15 cellular contexts compared by ENCODE assay signal in the genomic region with DNA sequence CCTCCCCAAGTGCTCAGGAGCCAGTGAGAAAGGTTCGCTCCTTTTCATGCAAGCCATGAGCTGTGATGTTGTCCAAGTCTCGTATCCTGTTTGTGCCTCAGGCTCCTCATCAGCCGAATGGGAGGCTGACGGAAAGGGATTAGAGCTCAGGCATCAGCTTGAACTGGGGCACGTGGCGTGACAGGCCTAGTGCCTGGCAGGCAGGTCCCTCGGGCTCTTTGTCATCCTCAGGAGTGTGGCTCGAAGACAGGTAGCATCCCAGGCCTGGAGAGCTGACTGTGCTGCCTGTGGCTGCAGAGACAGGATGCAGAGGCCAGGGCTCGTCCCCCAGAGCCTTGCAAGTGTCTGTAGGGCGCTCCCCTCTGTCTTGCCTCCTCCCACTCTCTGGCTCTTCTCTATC. TPM values are rescaled to one million over a fixed set of nuclear protein-coding genes. Genes with fewer than 3 reads are reported as not detected.
A peak's percentile ranks its signal among the peaks of the same experiment; 100 is the strongest.
DNase-seq lines count a peak whose midpoint lies in the region; ATAC-seq and TF ChIP-seq lines count a peak whose summit lies in the region.
"Had no signal": no experiment of that assay in that cellular context is flagged by ENCODE, and none has a peak within 500 bp of the region (broad histone marks: within the 10 kb centered on the region; RNA-seq: fewer than 3 reads in every experiment).

No MANE protein-coding gene starts in this region.

- H2AFZ ChIP-seq in neuronal stem cell (ENCODE audit: low read length), result no peak overlapping the region

- peaks cover 66% of the 10 kb centered on the region for H3K4me1 Mint-ChIP-seq in T-helper 2 cell treated with Interferon-gamma antibody and Interleukin-4, amounts not matched to agents 5 μg/mL and 100 μg/mL, for 36 hours (ENCODE audit: low read depth)
- peaks cover 58% of the 10 kb centered on the region for H3K4me1 Mint-ChIP-seq in T-helper 17 cell

- DNase-seq in T-helper 2 cell treated with Interferon-gamma antibody and Interleukin-4, amounts not matched to agents 5 μg/mL and 100 μg/mL, for 36 hours (ENCODE audit: low spot score), result no peak
- DNase-seq in T-helper 2 cell (no peak), T-helper 17 cell (no peak), neuronal stem cell (ENCODE audit: low spot score) (no peak), foreskin keratinocyte (no peak)
- DNase-seq: activated T-cell treated with anti-CD3 and anti-CD28 coated beads for 4 hours; hippocampal formation; Kasumi-1; NCI-H146; NCI-H446; stimulated activated CD4-positive, alpha-beta T cell treated with anti-CD3 and anti-CD28 coated beads, Interleukin-15, amount 100 ng/mL, for 24 hours; testis had no signal

- peaks cover 5 to 7% of the 10 kb centered on the region in 2 donors for H3K36me3 ChIP-seq in neuronal stem cell (replicated peaks in 1 of 2; ENCODE audit: control insufficient read depth in 2 of 2, insufficient read depth in 2 of 2, low read length in 2 of 2)

- peak overlapping the region; percentile 0 for H3K18ac ChIP-seq in neuronal stem cell (ENCODE audit: low read length)

- peak overlapping the region; percentile 55 for H3K9ac ChIP-seq in neuronal stem cell (ENCODE audit: low read depth, low read length, poor library complexity)

- H3K4me1 ChIP-seq in neuronal stem cell (ENCODE audit: control insufficient read depth in 2 of 2, insufficient read depth in 1 of 2, low read depth in 1 of 2, low read length in 2 of 2) (peaks cover 0 to 10% of the 10 kb centered on the region in 2 donors), foreskin keratinocyte (no peaks in the 10 kb centered on the region)

- H3K4me3 ChIP-seq in neuronal stem cell (ENCODE audit: low read length in 2 of 2), result no peak overlapping the region
- H3K4me3 ChIP-seq: testis had no signal

- H3K27ac ChIP-seq in cingulate gyrus (ENCODE audit: low read depth, low read length) (peak overlapping the region; percentile 29), neuronal stem cell (replicated peaks; ENCODE audit: low read length) (no peak overlapping the region), foreskin keratinocyte (no peak overlapping the region)
- H3K27ac ChIP-seq: testis had no signal

- no peaks in the 10 kb centered on the region for H3K27me3 ChIP-seq in neuronal stem cell (ENCODE audit: control insufficient read depth in 3 of 3, insufficient read depth in 3 of 3, low read depth in 1 of 3, low read length in 3 of 3)
- H3K27me3 ChIP-seq in foreskin keratinocyte, result no peaks in the 10 kb centered on the region
- H3K27me3 ChIP-seq: testis had no signal

- peaks cover 6% of the 10 kb centered on the region for H3K9me3 Mint-ChIP-seq in T-helper 2 cell treated with Interferon-gamma antibody and Interleukin-4, amounts not matched to agents 5 μg/mL and 100 μg/mL, for 36 hours

- H3K4ac ChIP-seq in neuronal stem cell (ENCODE audit: low read length), result no peak overlapping the region

- TF ChIP-seq CTCF in foreskin keratinocyte (conservative IDR thresholded peaks at IDR 0.05), result no peak

- no peak overlapping the region for H3K4me2 ChIP-seq in neuronal stem cell (ENCODE audit: insufficient read depth, low read length, poor library complexity, severe bottlenecking)

- H3K27ac Mint-ChIP-seq in T-helper 2 cell treated with Interferon-gamma antibody and Interleukin-4, amounts not matched to agents 5 μg/mL and 100 μg/mL, for 36 hours, result peak overlapping the region; percentile 64
- peak overlapping the region; percentile 97 for H3K27ac Mint-ChIP-seq in T-helper 17 cell

- ATAC-seq in T-helper 17 cell (no peak), GM21515 (IDR thresholded peaks at IDR 0.05; ENCODE audit: unreplicated experiment) (no peak), HG02759 (IDR thresholded peaks at IDR 0.05; ENCODE audit: unreplicated experiment) (no peak), foreskin keratinocyte (no peak)

- H3K36me3 Mint-ChIP-seq in T-helper 2 cell treated with Interferon-gamma antibody and Interleukin-4, amounts not matched to agents 5 μg/mL and 100 μg/mL, for 36 hours (ENCODE audit: low read depth), result peaks cover 38% of the 10 kb centered on the region
- peaks cover 6% of the 10 kb centered on the region for H3K36me3 Mint-ChIP-seq in T-helper 17 cell (ENCODE audit: low read depth)

- H2BK120ac ChIP-seq in neuronal stem cell (ENCODE audit: low read depth, low read length), result no peak overlapping the region

- H3K4me3 Mint-ChIP-seq in T-helper 2 cell treated with Interferon-gamma antibody and Interleukin-4, amounts not matched to agents 5 μg/mL and 100 μg/mL, for 36 hours, result peak overlapping the region; percentile 43
- H3K4me3 Mint-ChIP-seq in T-helper 17 cell, result peak overlapping the region; percentile 76

- no peak overlapping the region for H2BK15ac ChIP-seq in neuronal stem cell (ENCODE audit: low read length)

- WGBS in neuronal stem cell (ENCODE audit: extremely low coverage in 2 of 2, insufficient read length in 2 of 2, insufficient replicate concordance in 1 of 2), 2 donors, result no CpG with 5 or more reads among the region's 10 CpGs

- H3K14ac ChIP-seq in neuronal stem cell (ENCODE audit: low read length), result no peak overlapping the region

- H3K9me3 ChIP-seq in T-helper 17 cell (ENCODE audit: control insufficient read depth, low read length, poor library complexity, severe bottlenecking) (no peaks in the 10 kb centered on the region), neuronal stem cell (replicated peaks in 1 of 2; ENCODE audit: control insufficient read depth in 2 of 2, insufficient read depth in 1 of 2, low read depth in 1 of 2, low read length in 2 of 2) (peaks cover 0 to 2% of the 10 kb centered on the region in 2 donors)
- H3K9me3 ChIP-seq: testis had no signal

- no peaks in the 10 kb centered on the region for H3K27me3 Mint-ChIP-seq in T-helper 2 cell treated with Interferon-gamma antibody and Interleukin-4, amounts not matched to agents 5 μg/mL and 100 μg/mL, for 36 hours (ENCODE audit: low read depth)
- H3K27me3 Mint-ChIP-seq in T-helper 17 cell, result no peaks in the 10 kb centered on the region

- H3K23ac ChIP-seq in neuronal stem cell (ENCODE audit: low read depth, low read length, poor library complexity), result peak overlapping the region; percentile 92

- H2BK12ac ChIP-seq in neuronal stem cell (ENCODE audit: low read length), result no peak overlapping the region

- no peak overlapping the region for H4K91ac ChIP-seq in neuronal stem cell (ENCODE audit: low read depth, low read length, poor library complexity)

- peaks cover 10% of the 10 kb centered on the region for H3K79me1 ChIP-seq in neuronal stem cell (ENCODE audit: low read depth, low read length)

- H4K8ac ChIP-seq in neuronal stem cell (ENCODE audit: low read depth, low read length), result no peak overlapping the region

- H2BK5ac ChIP-seq in neuronal stem cell (ENCODE audit: low read length), result no peak overlapping the region

- no peak overlapping the region for H2AK5ac ChIP-seq in neuronal stem cell (ENCODE audit: low read depth, low read length)

RNA-seq across cellular contexts. Expression of a gene that starts 38.5 kb away (rescaled TPM):
- total RNA-seq in T-helper 17 cell (100 to 1,000 TPM; 267 to 273 TPM), foreskin keratinocyte (96.1 and 96.7 TPM in 2 replicates)
- polyA plus RNA-seq in neuronal stem cell (2013, experiment 1 of 2), result 49.9 TPM
- polyA plus RNA-seq in neuronal stem cell (2013, experiment 2 of 2), result 49.9 TPM
- 66.5 and 68.6 TPM in 2 replicates for polyA plus RNA-seq in foreskin keratinocyte

RNA-seq across cellular contexts. Expression of a gene that starts 55.1 kb away (rescaled TPM):
- 10 to 100 TPM; 49.4 to 56.9 TPM for total RNA-seq in T-helper 17 cell
- polyA plus RNA-seq in neuronal stem cell (2013, experiment 1 of 2), result 17.9 TPM
- polyA plus RNA-seq in neuronal stem cell (2013, experiment 2 of 2), result 16.9 TPM
- 30.4 and 35.8 TPM in 2 replicates for total RNA-seq in foreskin keratinocyte
- 46.4 and 49.4 TPM in 2 replicates for polyA plus RNA-seq in foreskin keratinocyte
